In the genomic region with DNA sequence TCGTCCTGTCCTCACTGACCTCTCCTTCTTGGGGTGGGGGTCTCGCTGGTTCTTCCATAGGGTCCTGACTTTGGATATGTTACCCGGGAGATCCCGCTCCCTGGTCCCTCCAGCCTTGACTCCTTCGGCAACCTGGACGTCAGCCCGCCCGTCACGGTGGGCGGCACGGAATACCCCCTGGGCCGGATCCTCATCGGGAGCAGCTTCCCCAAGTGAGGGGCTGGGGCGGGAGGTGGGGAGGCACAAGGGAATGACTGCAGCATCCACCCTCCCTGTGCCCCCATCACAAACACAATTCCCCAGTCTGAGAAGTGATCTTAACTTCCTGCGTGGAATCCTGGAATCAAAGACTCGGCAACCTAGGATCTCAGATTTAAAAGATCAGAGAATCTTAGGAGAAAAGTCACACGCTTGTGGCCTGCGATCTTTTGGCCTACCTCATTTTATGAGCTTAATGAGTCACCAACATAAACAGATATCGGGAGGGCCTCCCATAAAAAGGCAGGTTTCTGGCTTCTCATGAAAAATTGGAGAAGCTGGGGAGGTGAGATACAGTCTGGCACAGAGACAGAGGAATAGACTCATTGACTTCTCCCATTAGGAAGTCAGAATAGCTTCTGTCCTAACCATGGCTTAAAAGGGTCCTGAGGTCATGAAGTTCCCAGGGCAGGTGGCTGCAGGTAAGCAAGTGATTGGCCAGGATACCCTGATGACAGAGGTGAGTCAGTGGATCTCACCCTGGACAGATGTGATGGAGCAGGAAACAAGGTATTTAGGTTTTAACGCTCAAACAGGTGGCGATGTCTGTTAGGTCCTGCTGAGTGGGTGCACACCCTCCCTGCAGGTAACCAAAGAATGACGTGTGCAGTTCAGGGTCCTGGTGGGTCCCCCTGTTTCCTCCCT, we compare ENCODE assay signal across 2 cellular contexts.
TF ChIP-seq lines count a peak whose summit lies in the region.

No MANE protein-coding gene starts in this region.

TF ChIP-seq in IMR-90, 13 proteins besides CTCF, POLR2A, EP300 and RAD21:
- TF ChIP-seq MAFK (IDR thresholded peaks at IDR 0.05; ENCODE audit: low read depth, low read length) (no peak), MAZ (IDR thresholded peaks at IDR 0.05; ENCODE audit: borderline replicate concordance, low read depth, low read length) (no peak), RFX5 (IDR thresholded peaks at IDR 0.05; ENCODE audit: low read depth, low read length) (no peak), MXI1 (IDR thresholded peaks at IDR 0.05; ENCODE audit: borderline replicate concordance, low read depth, low read length) (no peak), CEBPB (IDR thresholded peaks at IDR 0.05; ENCODE audit: low read depth, low read length) (no peak), NFE2L2 (IDR thresholded peaks at IDR 0.05; ENCODE audit: low read depth, low read length) (no peak), CHD1 (IDR thresholded peaks at IDR 0.05; ENCODE audit: low read depth, low read length) (no peak), RCOR1 (IDR thresholded peaks at IDR 0.05; ENCODE audit: insufficient replicate concordance, low read length) (no peak), BHLHE40 (IDR thresholded peaks at IDR 0.05; ENCODE audit: low read depth, low read length) (peak; percentile 30; the same call in 1 of the 2 replicates), FOS (IDR thresholded peaks at IDR 0.05; ENCODE audit: low read depth, low read length) (peak; percentile 91), SMC3 (IDR thresholded peaks at IDR 0.05; ENCODE audit: low read depth, low read length) (no peak)
- TF ChIP-seq, protein P1, sequence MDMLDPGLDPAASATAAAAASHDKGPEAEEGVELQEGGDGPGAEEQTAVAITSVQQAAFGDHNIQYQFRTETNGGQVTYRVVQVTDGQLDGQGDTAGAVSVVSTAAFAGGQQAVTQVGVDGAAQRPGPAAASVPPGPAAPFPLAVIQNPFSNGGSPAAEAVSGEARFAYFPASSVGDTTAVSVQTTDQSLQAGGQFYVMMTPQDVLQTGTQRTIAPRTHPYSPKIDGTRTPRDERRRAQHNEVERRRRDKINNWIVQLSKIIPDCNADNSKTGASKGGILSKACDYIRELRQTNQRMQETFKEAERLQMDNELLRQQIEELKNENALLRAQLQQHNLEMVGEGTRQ (IDR thresholded peaks at IDR 0.05; ENCODE audit: low read depth, low read length), result no peak
- TF ChIP-seq, protein P2, sequence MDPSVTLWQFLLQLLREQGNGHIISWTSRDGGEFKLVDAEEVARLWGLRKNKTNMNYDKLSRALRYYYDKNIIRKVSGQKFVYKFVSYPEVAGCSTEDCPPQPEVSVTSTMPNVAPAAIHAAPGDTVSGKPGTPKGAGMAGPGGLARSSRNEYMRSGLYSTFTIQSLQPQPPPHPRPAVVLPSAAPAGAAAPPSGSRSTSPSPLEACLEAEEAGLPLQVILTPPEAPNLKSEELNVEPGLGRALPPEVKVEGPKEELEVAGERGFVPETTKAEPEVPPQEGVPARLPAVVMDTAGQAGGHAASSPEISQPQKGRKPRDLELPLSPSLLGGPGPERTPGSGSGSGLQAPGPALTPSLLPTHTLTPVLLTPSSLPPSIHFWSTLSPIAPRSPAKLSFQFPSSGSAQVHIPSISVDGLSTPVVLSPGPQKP (IDR thresholded peaks at IDR 0.05; ENCODE audit: borderline replicate concordance, low read depth, low read length), result no peak

TF ChIP-seq in K562, 482 proteins besides CTCF, POLR2A, EP300 and RAD21:
- TF ChIP-seq FOXJ2 (tag; IDR thresholded peaks at IDR 0.05) (no peak), ZNF76 (CRISPR knock-in tag; IDR thresholded peaks at IDR 0.05; ENCODE audit: borderline replicate concordance) (no peak), CAMTA2 (CRISPR knock-in tag; conservative IDR thresholded peaks at IDR 0.05) (no peak), ERF (CRISPR knock-in tag; IDR thresholded peaks at IDR 0.05) (no peak), HDAC3 (IDR thresholded peaks at IDR 0.05; ENCODE audit: borderline replicate concordance, partially characterized antibody) (no peak), ZC3H4 (CRISPR knock-in tag; IDR thresholded peaks at IDR 0.05; ENCODE audit: borderline replicate concordance) (no peak), PCBP2 (IDR thresholded peaks at IDR 0.05; ENCODE audit: low read depth, low read length, poor library complexity, severe bottlenecking) (no peak), ILF3 (IDR thresholded peaks at IDR 0.05; ENCODE audit: borderline replicate concordance) (no peak), ZNF408 (CRISPR knock-in tag; IDR thresholded peaks at IDR 0.05; ENCODE audit: low read depth) (no peak), CSDE1 (IDR thresholded peaks at IDR 0.05) (no peak), FOXK1 (CRISPR knock-in tag; IDR thresholded peaks at IDR 0.05; ENCODE audit: borderline replicate concordance) (no peak), PHTF2 (CRISPR knock-in tag; IDR thresholded peaks at IDR 0.05) (no peak)
- TF ChIP-seq, protein P3, sequence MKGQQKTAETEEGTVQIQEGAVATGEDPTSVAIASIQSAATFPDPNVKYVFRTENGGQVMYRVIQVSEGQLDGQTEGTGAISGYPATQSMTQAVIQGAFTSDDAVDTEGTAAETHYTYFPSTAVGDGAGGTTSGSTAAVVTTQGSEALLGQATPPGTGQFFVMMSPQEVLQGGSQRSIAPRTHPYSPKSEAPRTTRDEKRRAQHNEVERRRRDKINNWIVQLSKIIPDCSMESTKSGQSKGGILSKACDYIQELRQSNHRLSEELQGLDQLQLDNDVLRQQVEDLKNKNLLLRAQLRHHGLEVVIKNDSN (CRISPR knock-in tag; IDR thresholded peaks at IDR 0.05), result no peak
- TF ChIP-seq, protein P4, sequence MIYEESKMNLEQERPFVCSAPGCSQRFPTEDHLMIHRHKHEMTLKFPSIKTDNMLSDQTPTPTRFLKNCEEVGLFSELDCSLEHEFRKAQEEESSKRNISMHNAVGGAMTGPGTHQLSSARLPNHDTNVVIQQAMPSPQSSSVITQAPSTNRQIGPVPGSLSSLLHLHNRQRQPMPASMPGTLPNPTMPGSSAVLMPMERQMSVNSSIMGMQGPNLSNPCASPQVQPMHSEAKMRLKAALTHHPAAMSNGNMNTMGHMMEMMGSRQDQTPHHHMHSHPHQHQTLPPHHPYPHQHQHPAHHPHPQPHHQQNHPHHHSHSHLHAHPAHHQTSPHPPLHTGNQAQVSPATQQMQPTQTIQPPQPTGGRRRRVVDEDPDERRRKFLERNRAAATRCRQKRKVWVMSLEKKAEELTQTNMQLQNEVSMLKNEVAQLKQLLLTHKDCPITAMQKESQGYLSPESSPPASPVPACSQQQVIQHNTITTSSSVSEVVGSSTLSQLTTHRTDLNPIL (CRISPR knock-in tag; IDR thresholded peaks at IDR 0.05), result no peak
- TF ChIP-seq, protein P5, sequence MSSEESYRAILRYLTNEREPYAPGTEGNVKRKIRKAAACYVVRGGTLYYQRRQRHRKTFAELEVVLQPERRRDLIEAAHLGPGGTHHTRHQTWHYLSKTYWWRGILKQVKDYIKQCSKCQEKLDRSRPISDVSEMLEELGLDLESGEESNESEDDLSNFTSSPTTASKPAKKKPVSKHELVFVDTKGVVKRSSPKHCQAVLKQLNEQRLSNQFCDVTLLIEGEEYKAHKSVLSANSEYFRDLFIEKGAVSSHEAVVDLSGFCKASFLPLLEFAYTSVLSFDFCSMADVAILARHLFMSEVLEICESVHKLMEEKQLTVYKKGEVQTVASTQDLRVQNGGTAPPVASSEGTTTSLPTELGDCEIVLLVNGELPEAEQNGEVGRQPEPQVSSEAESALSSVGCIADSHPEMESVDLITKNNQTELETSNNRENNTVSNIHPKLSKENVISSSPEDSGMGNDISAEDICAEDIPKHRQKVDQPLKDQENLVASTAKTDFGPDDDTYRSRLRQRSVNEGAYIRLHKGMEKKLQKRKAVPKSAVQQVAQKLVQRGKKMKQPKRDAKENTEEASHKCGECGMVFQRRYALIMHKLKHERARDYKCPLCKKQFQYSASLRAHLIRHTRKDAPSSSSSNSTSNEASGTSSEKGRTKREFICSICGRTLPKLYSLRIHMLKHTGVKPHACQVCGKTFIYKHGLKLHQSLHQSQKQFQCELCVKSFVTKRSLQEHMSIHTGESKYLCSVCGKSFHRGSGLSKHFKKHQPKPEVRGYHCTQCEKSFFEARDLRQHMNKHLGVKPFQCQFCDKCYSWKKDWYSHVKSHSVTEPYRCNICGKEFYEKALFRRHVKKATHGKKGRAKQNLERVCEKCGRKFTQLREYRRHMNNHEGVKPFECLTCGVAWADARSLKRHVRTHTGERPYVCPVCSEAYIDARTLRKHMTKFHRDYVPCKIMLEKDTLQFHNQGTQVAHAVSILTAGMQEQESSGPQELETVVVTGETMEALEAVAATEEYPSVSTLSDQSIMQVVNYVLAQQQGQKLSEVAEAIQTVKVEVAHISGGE (CRISPR knock-in tag; IDR thresholded peaks at IDR 0.05), result no peak
